In genomic region chr5:128965638-128966302, GRCh38 we compare ENCODE assay signal across 10 cellular contexts. TPM values are rescaled to one million over a fixed set of nuclear protein-coding genes. Genes with fewer than 3 reads are reported as not detected.
DNase-seq lines count a peak whose midpoint lies in the region; ATAC-seq and TF ChIP-seq lines count a peak whose summit lies in the region.
"Had no signal": no experiment of that assay in that cellular context is flagged by ENCODE, and none has a peak within 500 bp of the region (broad histone marks: within the 10 kb centered on the region; RNA-seq: fewer than 3 reads in every experiment).

No MANE protein-coding gene starts in this region.

- peaks cover 10 to 23% (median 14%) of the 10 kb centered on the region in 5 experiments for H3K9me3 Mint-ChIP-seq in brain

- peak overlapping the region; percentile 5 for H4K12ac ChIP-seq in trophoblast cell (ENCODE audit: low read depth, low read length)

- H4K20me1 ChIP-seq in MM.1S (ENCODE audit: insufficient read depth, low read length): no peaks in the 10 kb centered on the region

- peak overlapping the region; percentile 16 for H2BK12ac ChIP-seq in trophoblast cell (ENCODE audit: low read length)

- H3K4me1 Mint-ChIP-seq in brain: no peaks in the 10 kb centered on the region

- no peaks in the 10 kb centered on the region for H3F3A ChIP-seq in MM.1S (ENCODE audit: insufficient read depth, low read length)

- no peak overlapping the region for H3K23ac ChIP-seq in trophoblast cell (ENCODE audit: low read length)

- H3K9me3 ChIP-seq in ES-I3 (ENCODE audit: control insufficient read depth, insufficient read depth, low read length) (no peaks in the 10 kb centered on the region), trophoblast cell (ENCODE audit: insufficient read depth, low read depth, low read length) (peaks cover 2% of the 10 kb centered on the region), MM.1S (replicated peaks; ENCODE audit: insufficient read depth, low read length) (no peaks in the 10 kb centered on the region)

- TF ChIP-seq CTCF in brain (conservative IDR thresholded peaks at IDR 0.05): no peak
- TF ChIP-seq CTCF in MM.1S (IDR thresholded peaks at IDR 0.05; ENCODE audit: low read length): no peak

- no peak overlapping the region for H2AK5ac ChIP-seq in trophoblast cell (ENCODE audit: low read length)

- H4K91ac ChIP-seq in trophoblast cell (ENCODE audit: low read depth, low read length): peak overlapping the region; percentile 10

- no CpG with 5 or more reads among the region's 24 CpGs for WGBS in trophoblast cell (ENCODE audit: extremely low coverage, insufficient coverage, insufficient read length)

- no peak overlapping the region for H2BK5ac ChIP-seq in trophoblast cell (ENCODE audit: low read depth, low read length, poor library complexity)

- H2AFZ ChIP-seq in trophoblast cell (ENCODE audit: insufficient read depth, low read length, poor library complexity): peak overlapping the region; percentile 9
- H2AFZ ChIP-seq in MM.1S (ENCODE audit: low read length): no peak overlapping the region

- H3K9ac ChIP-seq in ES-I3 (ENCODE audit: low read depth, low read length): peak overlapping the region; percentile 83
- peak overlapping the region; percentile 32 for H3K9ac ChIP-seq in trophoblast cell (ENCODE audit: low read length)
- no peak overlapping the region for H3K9ac ChIP-seq in MM.1S (ENCODE audit: low read length)

- no peak overlapping the region for H2BK120ac ChIP-seq in trophoblast cell (ENCODE audit: insufficient read depth, low read length, poor library complexity)

- peak overlapping the region in 4 of 5 experiments; percentile 61 to 80 (median 72) for H3K4me3 Mint-ChIP-seq in brain

- H3K4me1 ChIP-seq in ES-I3 (ENCODE audit: insufficient read depth, low read length) (no peaks in the 10 kb centered on the region), trophoblast cell (ENCODE audit: control insufficient read depth in 1 of 2, insufficient read depth in 2 of 2, low read length in 2 of 2) (peaks cover 2 to 5% of the 10 kb centered on the region in 2 experiments), MM.1S (ENCODE audit: low read length) (no peaks in the 10 kb centered on the region)

- H3K79me1 ChIP-seq in trophoblast cell (ENCODE audit: low read length): peaks cover 11% of the 10 kb centered on the region

- no peaks in the 10 kb centered on the region for H3K27me3 ChIP-seq in trophoblast cell (ENCODE audit: insufficient read depth, low read length)
- no peaks in the 10 kb centered on the region for H3K27me3 ChIP-seq in MM.1S (replicated peaks; ENCODE audit: insufficient read depth, low read length)

- H3K36me3 ChIP-seq in ES-I3 (ENCODE audit: insufficient read depth, low read length) (no peaks in the 10 kb centered on the region), trophoblast cell (ENCODE audit: control insufficient read depth in 1 of 2, insufficient read depth in 2 of 2, low read length in 2 of 2) (no peaks in the 10 kb centered on the region), MM.1S (replicated peaks; ENCODE audit: insufficient read depth, low read length) (no peaks in the 10 kb centered on the region)

- H3K4me2 ChIP-seq in trophoblast cell (ENCODE audit: low read length) (peak overlapping the region; percentile 72), MM.1S (ENCODE audit: low read depth, low read length) (no peak overlapping the region)

- ATAC-seq in left ventricle myocardium superior (peak; percentile 58), GM18907 (IDR thresholded peaks at IDR 0.05; ENCODE audit: unreplicated experiment) (no peak)

- peak overlapping the region; percentile 21 for H3K14ac ChIP-seq in trophoblast cell (ENCODE audit: low read length)

- peak overlapping the region; percentile 13 for H3K18ac ChIP-seq in trophoblast cell (ENCODE audit: low read length)

- H3K36me3 Mint-ChIP-seq in brain: no peaks in the 10 kb centered on the region

- H3K27ac Mint-ChIP-seq in brain: no peak overlapping the region

- H3K4me3 ChIP-seq in trophoblast cell (ENCODE audit: low read depth, low read length): peak overlapping the region; percentile 83
- no peak overlapping the region for H3K4me3 ChIP-seq in MM.1S (ENCODE audit: low read length)

- peak overlapping the region; percentile 59 for H4K8ac ChIP-seq in trophoblast cell (ENCODE audit: low read depth, low read length)

- peaks cover 47% of the 10 kb centered on the region for H3K27me3 Mint-ChIP-seq in brain

- H3K79me2 ChIP-seq in trophoblast cell (ENCODE audit: control insufficient read depth, insufficient read depth, low read length, poor library complexity) (peaks cover 2% of the 10 kb centered on the region), MM.1S (ENCODE audit: low read length) (no peaks in the 10 kb centered on the region)

- DNase-seq in left ventricle myocardium superior (no peak), trophoblast cell (no peak), MM.1S (no peak), GOT3 (lab: John Stamatoyannopoulos, UW) (no peak)
- DNase-seq in activated CD4-positive, alpha-beta T cell treated with anti-CD3 and anti-CD28 coated beads for 48 hours: no peak
- DNase-seq: stimulated activated CD4-positive, alpha-beta T cell treated with anti-CD3 and anti-CD28 coated beads, Interleukin-4, amount 100 ng/mL, for 4 hours had no signal

- no peak overlapping the region for H3K4ac ChIP-seq in trophoblast cell (ENCODE audit: low read depth, low read length)

- no peaks in the 10 kb centered on the region for H3K9me2 ChIP-seq in MM.1S (replicated peaks; ENCODE audit: insufficient read depth, low read length)

- intact Hi-C loops in left ventricle myocardium superior (cut with micrococcal nuclease): no loop called here

- peak overlapping the region; percentile 16 for H3K27ac ChIP-seq in trophoblast cell (ENCODE audit: low read depth, low read length)
- no peak overlapping the region for H3K27ac ChIP-seq in MM.1S (ENCODE audit: low read length)

RNA-seq across cellular contexts. Expression of gene SLC27A6, which starts 0.5 kb away (rescaled TPM):
- polyA plus RNA-seq in brain (ENCODE audit: insufficient read depth, low read depth, low replicate concordance): 0.68 TPM
- 52.2 TPM for total RNA-seq in left ventricle myocardium superior
- 10.7 and 11.1 TPM in 2 replicates for polyA plus RNA-seq in trophoblast cell (2013)
- total RNA-seq: mononuclear cell had no signal
